Comparison of ENCODE assay signal across 8 cellular contexts in genomic region chr2:190533968-190534309, GRCh38. TPM values are rescaled to one million over a fixed set of nuclear protein-coding genes. Genes with fewer than 3 reads are reported as not detected.
DNase-seq lines count a peak whose midpoint lies in the region; TF ChIP-seq lines count a peak whose summit lies in the region.

No MANE protein-coding gene starts in this region.

- peak overlapping the region; percentile 100 for H3K27ac Mint-ChIP-seq in activated T-cell treated with anti-CD3 and anti-CD28 coated beads, Interleukin-2, amount 50 U/mL, for 24 hours

- peaks cover 67% of the 10 kb centered on the region for H3K4me1 Mint-ChIP-seq in activated T-cell treated with anti-CD3 and anti-CD28 coated beads, Interleukin-2, amount 50 U/mL, for 24 hours (ENCODE audit: low read depth)

- H3K4me3 Mint-ChIP-seq in activated T-cell treated with anti-CD3 and anti-CD28 coated beads, Interleukin-2, amount 50 U/mL, for 24 hours = peak overlapping the region; percentile 96

- TF ChIP-seq CTCF in fibroblast of the aortic adventitia (IDR thresholded peaks at IDR 0.05; ENCODE audit: insufficient read depth, low read length) (no peak), GM13977 (IDR thresholded peaks at IDR 0.05; ENCODE audit: extremely low read depth, insufficient read depth, missing control alignments) (no peak)

- peaks cover 53% of the 10 kb centered on the region for H3K36me3 Mint-ChIP-seq in activated T-cell treated with anti-CD3 and anti-CD28 coated beads, Interleukin-2, amount 50 U/mL, for 24 hours (ENCODE audit: low read depth)

- DNase-seq in activated T-cell treated with anti-CD3 and anti-CD28 coated beads for 1 hour (ENCODE audit: low read depth) (peak; percentile 36), activated T-cell treated with anti-CD3 and anti-CD28 coated beads for 4 hours (no peak), fibroblast of the aortic adventitia (ENCODE audit: low read depth) (peak; percentile 51), GM13977 (ENCODE audit: low spot score) (no peak), mesenteric fat pad (ENCODE audit: low spot score) (no peak)
- DNase-seq in activated T-cell treated with anti-CD3 and anti-CD28 coated beads, Interleukin-2, amount 50 U/mL, for 24 hours = no peak

- no peaks in the 10 kb centered on the region for H3K27me3 ChIP-seq in HUES64 (ENCODE audit: insufficient read depth, low read length)
- no peaks in the 10 kb centered on the region for H3K27me3 ChIP-seq in rectal smooth muscle tissue (ENCODE audit: control insufficient read depth, insufficient read depth, low read length)

- peaks cover 15% of the 10 kb centered on the region for H3K9me3 ChIP-seq in HUES64 (ENCODE audit: insufficient read depth, low read depth, low read length)

- WGBS in HUES64 = 59% methylated on average over 13 of the region's 13 CpGs

- H3K36me3 ChIP-seq in HUES64 (ENCODE audit: insufficient read depth, low read length) = no peaks in the 10 kb centered on the region
- H3K36me3 ChIP-seq in rectal smooth muscle tissue (ENCODE audit: control insufficient read depth, insufficient read depth, low read length) = no peaks in the 10 kb centered on the region

- H3K27ac ChIP-seq in HUES64 (ENCODE audit: low read depth, low read length) (peak overlapping the region; percentile 96), rectal smooth muscle tissue (ENCODE audit: low read depth, low read length) (peak overlapping the region; percentile 99)

- no peaks in the 10 kb centered on the region for H3K27me3 Mint-ChIP-seq in activated T-cell treated with anti-CD3 and anti-CD28 coated beads, Interleukin-2, amount 50 U/mL, for 24 hours

- in situ Hi-C loops in GM13977 (cut with MboI; ENCODE audit: low pct_unique_long_range_greater_than_20kb, low sequenced_read_pairs, unreplicated experiment) = no loop called here

- H3K9ac ChIP-seq in HUES64 (ENCODE audit: low read depth, low read length) = peak overlapping the region; percentile 85
- H3K9ac ChIP-seq in rectal smooth muscle tissue (ENCODE audit: low read length) = peak overlapping the region; percentile 88

- H3K4me1 ChIP-seq in HUES64 (ENCODE audit: insufficient read depth, low read length) = peaks cover 24% of the 10 kb centered on the region
- peaks cover 12% of the 10 kb centered on the region for H3K4me1 ChIP-seq in rectal smooth muscle tissue (ENCODE audit: control insufficient read depth, insufficient read depth, low read length)

- peaks cover 25% of the 10 kb centered on the region for H3K9me3 Mint-ChIP-seq in activated T-cell treated with anti-CD3 and anti-CD28 coated beads, Interleukin-2, amount 50 U/mL, for 24 hours

- H3K4me3 ChIP-seq in HUES64 (ENCODE audit: low read length) = peak overlapping the region; percentile 78
- peak overlapping the region; percentile 70 for H3K4me3 ChIP-seq in fibroblast of the aortic adventitia (ENCODE audit: low read depth, low read length)
- peak overlapping the region; percentile 92 for H3K4me3 ChIP-seq in rectal smooth muscle tissue (ENCODE audit: low read length)

RNA-seq across cellular contexts. Expression of gene NEMP2, which starts 0.6 kb away (rescaled TPM):
- polyA plus RNA-seq in HUES64 (2013, experiment 1 of 2) = 2.3 TPM
- 2.3 TPM for polyA plus RNA-seq in HUES64 (2013, experiment 2 of 2)
- total RNA-seq in fibroblast of the aortic adventitia (ENCODE audit: low replicate concordance) (8.1 and 11.7 TPM in 2 replicates), mesenteric fat pad (6.5 TPM)

Comparison
In these comparisons a context has a peak if more than half of its experiments do, and no peak if none do; other contexts are left out.
1. DNase-seq: peak in activated T-cell treated with anti-CD3 and anti-CD28 coated beads for 1 hour (single experiment) and fibroblast of the aortic adventitia (single experiment); none in activated T-cell treated with anti-CD3 and anti-CD28 coated beads for 4 hours (single experiment), activated T-cell treated with anti-CD3 and anti-CD28 coated beads, Interleukin-2, amount 50 U/mL, for 24 hours (single experiment), GM13977 (single experiment) and mesenteric fat pad (single experiment).
2. Peak in every context shown above with its lines, with median percentiles within 50 percentile points of each other: H3K4me3 ChIP-seq.